In genomic region chr5:23991406-23991805, GRCh38 we compare ENCODE assay signal across 23 cellular contexts.
"Had no signal": no experiment of that assay in that cellular context is flagged by ENCODE, and none has a peak within 500 bp of the region (broad histone marks: within the 10 kb centered on the region; RNA-seq: fewer than 3 reads in every experiment).

No MANE protein-coding gene starts in this region.

- ATAC-seq: activated CD8-positive, alpha-beta T cell treated with anti-CD3 and anti-CD28 coated beads, Interleukin-2, amount 10 ng/mL, durations not matched to agents 7 days and 5 days; effector memory CD8-positive, alpha-beta T cell; gastrocnemius medialis; naive thymus-derived CD8-positive, alpha-beta T cell; stimulated activated memory B cell treated with anti-CD40 and anti-IgM and Interleukin-4, amounts not matched to agents 10 μg/mL and 1 μg/mL and 100 μg/mL, for 72 hours had no signal

- H3K36me3 ChIP-seq: ascending aorta, brain microvascular endothelial cell, esophagus squamous epithelium, gastrocnemius medialis, left ventricle myocardium inferior, neural progenitor cell, sigmoid colon, stomach, suprapubic skin, tibial nerve had no signal

- H3K4me1 ChIP-seq: ascending aorta, esophagus squamous epithelium, gastrocnemius medialis, left ventricle myocardium inferior, neural progenitor cell, sigmoid colon, suprapubic skin, tibial nerve had no signal

- H3K9me3 ChIP-seq: ascending aorta, esophagus squamous epithelium, gastrocnemius medialis, stomach, suprapubic skin, tibial nerve had no signal

- H3K9ac ChIP-seq: neural progenitor cell had no signal

- H3K27me3 ChIP-seq: ascending aorta, brain microvascular endothelial cell, esophagus squamous epithelium, gastrocnemius medialis, neural progenitor cell, sigmoid colon, stomach, suprapubic skin, tibial nerve had no signal

- H3K4me2 ChIP-seq: neural progenitor cell, smooth muscle cell had no signal

- H2AFZ ChIP-seq: neural progenitor cell had no signal

- H3K4me3 ChIP-seq: ascending aorta, esophagus squamous epithelium, gastrocnemius medialis, left ventricle myocardium inferior, neural progenitor cell, sigmoid colon, smooth muscle cell, stomach, suprapubic skin, tibial nerve had no signal

- H3K27ac ChIP-seq: ascending aorta, brain microvascular endothelial cell, esophagus squamous epithelium, gastrocnemius medialis, left ventricle myocardium inferior, neural progenitor cell, sigmoid colon, stomach, suprapubic skin, tibial nerve had no signal

- DNase-seq: activated CD4-positive, alpha-beta T cell treated with anti-CD3 and anti-CD28 coated beads for 1 hour; activated CD4-positive, alpha-beta T cell treated with anti-CD3 and anti-CD28 coated beads, Interleukin-2, amount 50 U/mL, for 1 hour; activated CD8-positive, alpha-beta T cell treated with anti-CD3 and anti-CD28 coated beads, Interleukin-2, amount 10 ng/mL, durations not matched to agents 7 days and 5 days; activated gamma-delta T cell treated with Interleukin-2 at 50 U/mL for 16 hours; brain microvascular endothelial cell; central memory CD4-positive, alpha-beta T cell; dermis blood vessel endothelial cell; effector memory CD8-positive, alpha-beta T cell; esophagus squamous epithelium; gastrocnemius medialis; hypothalamus; left ventricle myocardium inferior; mammary epithelial cell; naive thymus-derived CD8-positive, alpha-beta T cell; sigmoid colon; stimulated activated CD4-positive, alpha-beta T cell treated with anti-CD3 and anti-CD28 coated beads, Interleukin-15, amount 100 ng/mL, for 24 hours; stomach had no signal
